ENCODE assay signal across 1 cellular context in genomic region chr1:232594018-232594502, GRCh38.
TF ChIP-seq lines count a peak whose summit lies in the region.

No MANE protein-coding gene starts in this region.

TF ChIP-seq in K562, 482 proteins besides CTCF, POLR2A, EP300 and RAD21 (continued from another document):
- no peak for TF ChIP-seq ZNF445 (CRISPR knock-in tag; IDR thresholded peaks at IDR 0.05; ENCODE audit: low read depth)
- TF ChIP-seq ATF7 (IDR thresholded peaks at IDR 0.05), result no peak
- 0 out of 2 replicates have a peak, but pooled peaks have one; percentile 59 for TF ChIP-seq FOSL1 (tag; conservative IDR thresholded peaks at IDR 0.05)
- TF ChIP-seq DMBX1 (CRISPR knock-in tag; IDR thresholded peaks at IDR 0.05; ENCODE audit: borderline replicate concordance), result no peak
- TF ChIP-seq, protein P1, sequence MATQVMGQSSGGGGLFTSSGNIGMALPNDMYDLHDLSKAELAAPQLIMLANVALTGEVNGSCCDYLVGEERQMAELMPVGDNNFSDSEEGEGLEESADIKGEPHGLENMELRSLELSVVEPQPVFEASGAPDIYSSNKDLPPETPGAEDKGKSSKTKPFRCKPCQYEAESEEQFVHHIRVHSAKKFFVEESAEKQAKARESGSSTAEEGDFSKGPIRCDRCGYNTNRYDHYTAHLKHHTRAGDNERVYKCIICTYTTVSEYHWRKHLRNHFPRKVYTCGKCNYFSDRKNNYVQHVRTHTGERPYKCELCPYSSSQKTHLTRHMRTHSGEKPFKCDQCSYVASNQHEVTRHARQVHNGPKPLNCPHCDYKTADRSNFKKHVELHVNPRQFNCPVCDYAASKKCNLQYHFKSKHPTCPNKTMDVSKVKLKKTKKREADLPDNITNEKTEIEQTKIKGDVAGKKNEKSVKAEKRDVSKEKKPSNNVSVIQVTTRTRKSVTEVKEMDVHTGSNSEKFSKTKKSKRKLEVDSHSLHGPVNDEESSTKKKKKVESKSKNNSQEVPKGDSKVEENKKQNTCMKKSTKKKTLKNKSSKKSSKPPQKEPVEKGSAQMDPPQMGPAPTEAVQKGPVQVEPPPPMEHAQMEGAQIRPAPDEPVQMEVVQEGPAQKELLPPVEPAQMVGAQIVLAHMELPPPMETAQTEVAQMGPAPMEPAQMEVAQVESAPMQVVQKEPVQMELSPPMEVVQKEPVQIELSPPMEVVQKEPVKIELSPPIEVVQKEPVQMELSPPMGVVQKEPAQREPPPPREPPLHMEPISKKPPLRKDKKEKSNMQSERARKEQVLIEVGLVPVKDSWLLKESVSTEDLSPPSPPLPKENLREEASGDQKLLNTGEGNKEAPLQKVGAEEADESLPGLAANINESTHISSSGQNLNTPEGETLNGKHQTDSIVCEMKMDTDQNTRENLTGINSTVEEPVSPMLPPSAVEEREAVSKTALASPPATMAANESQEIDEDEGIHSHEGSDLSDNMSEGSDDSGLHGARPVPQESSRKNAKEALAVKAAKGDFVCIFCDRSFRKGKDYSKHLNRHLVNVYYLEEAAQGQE (CRISPR knock-in tag; IDR thresholded peaks at IDR 0.05; ENCODE audit: low read depth), result no peak
- TF ChIP-seq FOXO4 (CRISPR knock-in tag; IDR thresholded peaks at IDR 0.05), result no peak
- TF ChIP-seq NCOA1 (IDR thresholded peaks at IDR 0.05; ENCODE audit: low read depth), result no peak
TF ChIP-seq in K562: peak in this region for 3.
